In the genomic region with DNA sequence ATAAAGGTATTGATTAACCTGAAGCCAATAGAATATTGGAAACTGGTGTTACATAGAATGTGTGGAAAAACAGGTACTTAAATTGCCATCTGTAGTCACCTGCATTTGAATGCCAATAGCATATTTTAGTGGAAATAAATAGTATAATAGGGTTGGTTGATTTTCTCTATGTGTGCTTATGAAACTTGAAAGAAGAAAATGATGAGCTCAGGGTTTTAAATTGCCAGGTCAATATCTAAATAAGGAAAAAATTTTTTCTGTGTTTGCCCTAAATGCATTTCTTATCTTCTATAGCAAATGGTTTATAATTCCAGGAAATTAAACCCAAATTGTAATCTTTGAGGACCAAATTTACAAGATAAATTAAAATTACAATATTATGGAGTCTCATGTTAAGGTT, we compare ENCODE assay signal across 11 cellular contexts.
"Had no signal": no experiment of that assay in that cellular context is flagged by ENCODE, and none has a peak within 500 bp of the region (broad histone marks: within the 10 kb centered on the region; RNA-seq: fewer than 3 reads in every experiment).

No MANE protein-coding gene starts in this region.

- DNase-seq: GM23248, GOT3, H7, H9, HCEC 1CT, HFFc6 had no signal

- FAIRE-seq: H1, H54 had no signal

- H3K27ac ChIP-seq: GM23248 had no signal

- H3K36me3 ChIP-seq: HAP-1 had no signal

- H3K9me3 ChIP-seq: HAP-1 had no signal

- ATAC-seq: GM23338, HCT116 had no signal

- H3K9ac ChIP-seq: GM23248 had no signal

- H2AFZ ChIP-seq: GM23248, GM23338 had no signal

- H3K4me1 ChIP-seq: HAP-1 had no signal

- H3K4me2 ChIP-seq: GM23338 had no signal

- H3K4me3 ChIP-seq: GM23248, GM23338, HAP-1 had no signal
